In genomic region chr1:233614173-233614742, GRCh38 we compare ENCODE assay signal across 8 cellular contexts. TPM values are rescaled to one million over a fixed set of nuclear protein-coding genes. Genes with fewer than 3 reads are reported as not detected.
A peak's percentile ranks its signal among the peaks of the same experiment; 100 is the strongest.
DNase-seq lines count a peak whose midpoint lies in the region; ATAC-seq and TF ChIP-seq lines count a peak whose summit lies in the region.

No MANE protein-coding gene starts in this region.

- H3K4me1 Mint-ChIP-seq in activated T-helper 17 cell treated with anti-CD3 and anti-CD28 coated beads, Interleukin-2, amount 50 U/mL, for 72 hours, result peaks cover 5% of the 10 kb centered on the region
- peaks cover 0 to 6% (median 2%) of the 10 kb centered on the region in 4 donors for H3K4me1 Mint-ChIP-seq in naive thymus-derived CD8-positive, alpha-beta T cell

- H3K4me3 Mint-ChIP-seq in activated T-helper 17 cell treated with anti-CD3 and anti-CD28 coated beads, Interleukin-2, amount 50 U/mL, for 72 hours, result peak overlapping the region; percentile 63
- H3K4me3 Mint-ChIP-seq in naive thymus-derived CD8-positive, alpha-beta T cell, result peak overlapping the region in 2 of 10 donors; percentile 13 to 46

- POLR2A ChIA-PET in naive thymus-derived CD8-positive, alpha-beta T cell (lab: Charles Lee), result no interaction called here

- TF ChIP-seq CTCF in GM12864 (IDR thresholded peaks at IDR 0.05; ENCODE audit: low read depth, low read length, missing control alignments), result no peak

- peak overlapping the region; percentile 26 for H3K27ac Mint-ChIP-seq in activated T-helper 17 cell treated with anti-CD3 and anti-CD28 coated beads, Interleukin-2, amount 50 U/mL, for 72 hours
- no peak overlapping the region for H3K27ac Mint-ChIP-seq in naive thymus-derived CD8-positive, alpha-beta T cell

- intact Hi-C loops in Right ventricle myocardium superior (cut with DNase I), result no loop called here

- H3K4me3 ChIP-seq in GM12864 (ENCODE audit: low read depth, low read length), result peak overlapping the region; percentile 53

- DNase-seq in 8988T (peak; percentile 61), GM12864 (ENCODE audit: low read depth) (no peak), Right ventricle myocardium superior (peak; percentile 64), putamen (ENCODE audit: low spot score) (peak; percentile 55), foreskin melanocyte (no peak)
- DNase-seq in naive thymus-derived CD8-positive, alpha-beta T cell, result no peak

- H3K27me3 Mint-ChIP-seq in activated T-helper 17 cell treated with anti-CD3 and anti-CD28 coated beads, Interleukin-2, amount 50 U/mL, for 72 hours, result peaks cover 57% of the 10 kb centered on the region
- H3K27me3 Mint-ChIP-seq in naive thymus-derived CD8-positive, alpha-beta T cell, result peaks cover 47 to 81% (median 63%) of the 10 kb centered on the region in 5 donors

- peaks cover 6% of the 10 kb centered on the region for H3K36me3 Mint-ChIP-seq in activated T-helper 17 cell treated with anti-CD3 and anti-CD28 coated beads, Interleukin-2, amount 50 U/mL, for 72 hours (ENCODE audit: low read depth)
- H3K36me3 Mint-ChIP-seq in naive thymus-derived CD8-positive, alpha-beta T cell, result peaks cover 0 to 2% (median 0%) of the 10 kb centered on the region in 3 donors

- ATAC-seq in HG03159 (IDR thresholded peaks at IDR 0.05; ENCODE audit: unreplicated experiment) (peak; percentile 41), Right ventricle myocardium superior (ENCODE audit: poor library complexity) (peak; percentile 53)
- ATAC-seq in activated T-helper 17 cell treated with anti-CD3 and anti-CD28 coated beads, Interleukin-2, amount 50 U/mL, for 72 hours (replicated peaks), result peak; percentile 41
- ATAC-seq in naive thymus-derived CD8-positive, alpha-beta T cell, result no peak

- no peaks in the 10 kb centered on the region for H3K9me3 Mint-ChIP-seq in activated T-helper 17 cell treated with anti-CD3 and anti-CD28 coated beads, Interleukin-2, amount 50 U/mL, for 72 hours
- peaks cover 0 to 5% (median 0%) of the 10 kb centered on the region in 9 donors for H3K9me3 Mint-ChIP-seq in naive thymus-derived CD8-positive, alpha-beta T cell

RNA-seq across cellular contexts. Expression of gene KCNK1, which starts 0.4 kb away (rescaled TPM):
- total RNA-seq in activated T-helper 17 cell treated with anti-CD3 and anti-CD28 coated beads, Interleukin-2, amount 50 U/mL, for 72 hours, result 1 to 10 TPM; 3.4 to 10.0 TPM
- total RNA-seq in Right ventricle myocardium superior, result 23.9 TPM
- total RNA-seq in naive thymus-derived CD8-positive, alpha-beta T cell, result not detected
- not detected for polyA plus RNA-seq in naive thymus-derived CD8-positive, alpha-beta T cell

Comparison
In these comparisons a context has a peak if more than half of its experiments do, and no peak if none do; other contexts are left out.
1. DNase-seq: peak in 8988T (single experiment), Right ventricle myocardium superior (single experiment) and putamen (single experiment); none in GM12864 (single experiment), foreskin melanocyte (single experiment) and naive thymus-derived CD8-positive, alpha-beta T cell (0 of 10).
2. ATAC-seq: peak in HG03159 (single experiment), activated T-helper 17 cell treated with anti-CD3 and anti-CD28 coated beads, Interleukin-2, amount 50 U/mL, for 72 hours (single experiment) and Right ventricle myocardium superior (single experiment); none in naive thymus-derived CD8-positive, alpha-beta T cell (0 of 2).
3. RNA of gene KCNK1, which starts 0.4 kb away (total RNA-seq): 23.9 TPM in Right ventricle myocardium superior (single experiment) and 3.4 to 10.0 TPM in activated T-helper 17 cell treated with anti-CD3 and anti-CD28 coated beads, Interleukin-2, amount 50 U/mL, for 72 hours; not detected in naive thymus-derived CD8-positive, alpha-beta T cell; every median in the first group is over 4 times any median in the second.